ENCODE assay signal across 15 cellular contexts in genomic region chr1:209620484-209620879, GRCh38.
DNase-seq lines count a peak whose midpoint lies in the region; ATAC-seq and TF ChIP-seq lines count a peak whose summit lies in the region.
"Had no signal": no experiment of that assay in that cellular context is flagged by ENCODE, and none has a peak within 500 bp of the region (broad histone marks: within the 10 kb centered on the region; RNA-seq: fewer than 3 reads in every experiment).

No MANE protein-coding gene starts in this region.

- no peaks in the 10 kb centered on the region for H3K36me3 ChIP-seq in BLaER1

- no peaks in the 10 kb centered on the region for H3K36me3 Mint-ChIP-seq in nephron progenitor cell (ENCODE audit: low read depth)

- no peaks in the 10 kb centered on the region for H3K9me3 Mint-ChIP-seq in nephron progenitor cell
- H3K9me3 Mint-ChIP-seq: immature natural killer cell, neural crest cell had no signal

- no peak overlapping the region for H3K4me3 ChIP-seq in BLaER1

- H3K9ac ChIP-seq in BLaER1, result no peak overlapping the region

- no peaks in the 10 kb centered on the region for H3K9me3 ChIP-seq in BLaER1

- peak overlapping the region; percentile 15 for H3K27ac Mint-ChIP-seq in nephron progenitor cell
- H3K27ac Mint-ChIP-seq: immature natural killer cell had no signal

- peaks cover 33% of the 10 kb centered on the region for H3K4me1 ChIP-seq in BLaER1

- H3K27me3 Mint-ChIP-seq in nephron progenitor cell (ENCODE audit: low read depth, poor library complexity), result peaks cover 47% of the 10 kb centered on the region

- H3K27me3 ChIP-seq in BLaER1, result no peaks in the 10 kb centered on the region

- H3K4me3 Mint-ChIP-seq in nephron progenitor cell, result no peak overlapping the region
- H3K4me3 Mint-ChIP-seq: immature natural killer cell, neural crest cell had no signal

- TF ChIP-seq CTCF in nephron progenitor cell (IDR thresholded peaks at IDR 0.05), result no peak

- peak overlapping the region; percentile 64; the same call in 1 of the 2 replicates for H3K4me2 ChIP-seq in BLaER1

- peaks cover 17% of the 10 kb centered on the region for H3K4me1 Mint-ChIP-seq in nephron progenitor cell

- no peaks in the 10 kb centered on the region for H4K20me1 ChIP-seq in BLaER1

- no peak for ATAC-seq in GM21576 (IDR thresholded peaks at IDR 0.05; ENCODE audit: unreplicated experiment)

- H3K27ac ChIP-seq in BLaER1 (no peak overlapping the region), epithelial cell of prostate (peak overlapping the region; percentile 100)

- DNase-seq in NCI-H1048 (lab: John Stamatoyannopoulos, UW) (peak; percentile 98), epithelial cell of prostate (ENCODE audit: low read depth, low spot score) (no peak), nephron progenitor cell (no peak), SKM-1 treated with dmso at 0.1 percent for 144 hours (lab: John Stamatoyannopoulos, UW; ENCODE audit: unreplicated experiment) (no peak)
- DNase-seq in activated naive CD4-positive, alpha-beta T cell treated with Interleukin-2 at 50 U/mL for 16 hours, result no peak
- DNase-seq in activated CD4-positive, alpha-beta T cell treated with anti-CD3 and anti-CD28 coated beads, Interleukin-2, amount 50 U/mL, for 48 hours, result no peak
- DNase-seq: activated CD4-positive, CD25-positive, alpha-beta regulatory T cell; activated CD8-positive, alpha-beta memory T cell treated with anti-CD3 and anti-CD28 coated beads for 24 hours; COR-L47; immature natural killer cell; NCI-H187; SHP77 treated with DMSO at 0.1 percent for 48 hours had no signal
